In the genomic region with DNA sequence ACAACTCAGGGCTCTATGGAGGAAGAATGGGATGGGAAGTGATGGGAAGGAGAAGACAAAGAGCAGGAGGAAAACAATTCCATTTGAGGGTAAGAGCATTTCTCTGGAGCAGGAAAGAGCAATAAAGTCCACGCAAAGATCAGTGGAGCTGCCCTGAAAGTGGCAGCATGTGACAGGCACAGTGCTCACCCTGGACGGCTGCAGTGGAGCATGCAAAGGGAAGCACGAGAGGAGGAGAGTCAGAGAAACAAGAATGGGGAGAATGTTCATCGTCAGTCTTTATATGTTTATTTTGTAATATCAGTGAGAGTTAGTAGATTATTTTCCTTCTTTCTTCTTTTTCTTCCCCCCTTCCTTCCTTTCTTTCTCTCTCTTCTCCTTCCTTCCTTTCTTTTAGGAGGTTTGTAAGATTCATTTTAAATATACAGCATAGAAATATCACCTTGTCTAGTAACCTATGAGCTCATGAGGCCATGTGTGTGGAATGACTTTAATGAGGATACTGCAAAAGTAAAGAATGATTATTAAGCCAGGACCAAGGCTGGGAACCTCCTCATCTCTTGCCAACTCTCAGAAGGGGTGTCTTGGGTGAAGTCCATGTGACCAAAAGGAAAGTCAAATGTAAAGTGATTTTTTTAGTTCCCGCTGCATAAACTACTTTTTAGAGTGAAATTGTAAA, we compare ENCODE assay signal across 12 cellular contexts.
A peak's percentile ranks its signal among the peaks of the same experiment; 100 is the strongest.
DNase-seq lines count a peak whose midpoint lies in the region; ATAC-seq and TF ChIP-seq lines count a peak whose summit lies in the region.
"Had no signal": no experiment of that assay in that cellular context is flagged by ENCODE, and none has a peak within 500 bp of the region (broad histone marks: within the 10 kb centered on the region; RNA-seq: fewer than 3 reads in every experiment).

No MANE protein-coding gene starts in this region.

- DNase-seq in BJ (ENCODE audit: low read depth) (peak; percentile 11), PC-9 (no peak), fibroblast of lung (ENCODE audit: low read depth in 2 of 2) (peak; percentile 41 to 63), osteocyte (ENCODE audit: extremely low spot score, unreplicated experiment) (no peak), left lobe of liver (ENCODE audit: low spot score) (no peak), midbrain (lab: John Stamatoyannopoulos, UW) (no peak)
- DNase-seq in activated naive CD4-positive, alpha-beta T cell treated with anti-CD3 and anti-CD28 coated beads, Interleukin-2, amount 50 U/mL, for 72 hours (ENCODE audit: low spot score in 2 of 2): no peak
- no peak for DNase-seq in effector CD8-positive, alpha-beta T cell (lab: John Stamatoyannopoulos, UW)
- DNase-seq: NCI-H1092 treated with DMSO at 0.1 percent for 48 hours, SHP77 treated with DMSO at 0.1 percent for 48 hours, spleen had no signal

- ATAC-seq in activated naive CD4-positive, alpha-beta T cell treated with anti-CD3 and anti-CD28 coated beads, Interleukin-2, amount 50 U/mL, for 72 hours: no peak
- no peak for ATAC-seq in left lobe of liver

- H3K27ac ChIP-seq in PC-9 (peak overlapping the region; percentile 75), fibroblast of lung (ENCODE audit: insufficient read depth, low read length) (peak overlapping the region; percentile 80)
- H3K27ac ChIP-seq: BLaER1 treated with 17β-estradiol and CSF1 and Interleukin-3, amounts not matched to agents 10 nM and 100 nM; spleen had no signal

- H3K9me3 ChIP-seq in PC-9 (ENCODE audit: insufficient read depth, low read depth): peaks cover 37% of the 10 kb centered on the region
- no peaks in the 10 kb centered on the region for H3K9me3 ChIP-seq in fibroblast of lung (ENCODE audit: control insufficient read depth, insufficient read depth, low read depth, low read length)

- peak overlapping the region; percentile 38 for H3K9ac ChIP-seq in fibroblast of lung (ENCODE audit: insufficient read depth, low read length)
- H3K9ac ChIP-seq: BLaER1 treated with 17β-estradiol and CSF1 and Interleukin-3, amounts not matched to agents 10 nM and 100 nM had no signal

- intact Hi-C loops in PC-9 (cut with micrococcal nuclease; ENCODE audit: unreplicated experiment): no loop called here

- H2AFZ ChIP-seq in PC-9 (no peak overlapping the region), fibroblast of lung (ENCODE audit: low read length) (peak overlapping the region; percentile 56)

- POLR2A ChIA-PET in BJ (lab: Charles Lee) (interaction anchor here (0.6 kb wide), 1 partner anchor 30 kb away, joined by 4 read pairs; no protein-coding TSS in a partner anchor), PC-9 (lab: Charles Lee; ENCODE audit: unreplicated experiment) (no interaction called here)

- H3K9me2 ChIP-seq in PC-9 (ENCODE audit: insufficient read depth): no peaks in the 10 kb centered on the region; the same call in 1 of the 2 replicates

- H3K27ac Mint-ChIP-seq in osteocyte (ENCODE audit: unreplicated experiment): peak overlapping the region; percentile 92
- no peak overlapping the region for H3K27ac Mint-ChIP-seq in activated naive CD4-positive, alpha-beta T cell treated with anti-CD3 and anti-CD28 coated beads, Interleukin-2, amount 50 U/mL, for 72 hours

- H3K79me2 ChIP-seq in PC-9 (ENCODE audit: low read depth) (no peaks in the 10 kb centered on the region), fibroblast of lung (ENCODE audit: control insufficient read depth, insufficient read depth, low read length) (no peaks in the 10 kb centered on the region)

- H3K27me3 ChIP-seq in BJ (ENCODE audit: control insufficient read depth, insufficient read depth, low read length) (no peaks in the 10 kb centered on the region), PC-9 (ENCODE audit: insufficient read depth, low read depth) (no peaks in the 10 kb centered on the region), fibroblast of lung (ENCODE audit: control insufficient read depth, insufficient read depth, low read length) (no peaks in the 10 kb centered on the region)
- H3K27me3 ChIP-seq: BLaER1 treated with 17β-estradiol and CSF1 and Interleukin-3, amounts not matched to agents 10 nM and 100 nM; spleen had no signal

- peaks cover 6% of the 10 kb centered on the region for H3K9me3 Mint-ChIP-seq in osteocyte (ENCODE audit: unreplicated experiment)
- peaks cover 10 to 14% of the 10 kb centered on the region in 2 donors for H3K9me3 Mint-ChIP-seq in activated naive CD4-positive, alpha-beta T cell treated with anti-CD3 and anti-CD28 coated beads, Interleukin-2, amount 50 U/mL, for 72 hours

- peaks cover 19% of the 10 kb centered on the region for H3F3A ChIP-seq in PC-9 (ENCODE audit: insufficient read depth, low read depth)

- H3K36me3 ChIP-seq in BJ (ENCODE audit: control insufficient read depth, insufficient read depth, low read length) (no peaks in the 10 kb centered on the region), PC-9 (ENCODE audit: low read depth) (no peaks in the 10 kb centered on the region), fibroblast of lung (ENCODE audit: control insufficient read depth, insufficient read depth, low read length) (no peaks in the 10 kb centered on the region)
- H3K36me3 ChIP-seq: BLaER1 treated with 17β-estradiol and CSF1 and Interleukin-3, amounts not matched to agents 10 nM and 100 nM; spleen had no signal

- no peaks in the 10 kb centered on the region for H4K20me1 ChIP-seq in PC-9 (ENCODE audit: insufficient read depth)
- no peaks in the 10 kb centered on the region for H4K20me1 ChIP-seq in fibroblast of lung (ENCODE audit: control insufficient read depth, extremely low read depth, insufficient read depth, low read length)
- H4K20me1 ChIP-seq: BLaER1 treated with 17β-estradiol and CSF1 and Interleukin-3, amounts not matched to agents 10 nM and 100 nM had no signal

- H3K4me2 ChIP-seq in PC-9: peak overlapping the region; percentile 27; the same call in 1 of the 2 replicates
- peak overlapping the region; percentile 61 for H3K4me2 ChIP-seq in fibroblast of lung (ENCODE audit: extremely low read depth, insufficient read depth, low read length)
- H3K4me2 ChIP-seq: BLaER1 treated with 17β-estradiol and CSF1 and Interleukin-3, amounts not matched to agents 10 nM and 100 nM had no signal

- no peaks in the 10 kb centered on the region for H3K27me3 Mint-ChIP-seq in osteocyte (ENCODE audit: unreplicated experiment)

- H3K4me1 ChIP-seq in PC-9 (replicated peaks; ENCODE audit: insufficient read depth) (peaks cover 24% of the 10 kb centered on the region), fibroblast of lung (ENCODE audit: control insufficient read depth, extremely low read depth, insufficient read depth, low read length) (peaks cover 18% of the 10 kb centered on the region)
- H3K4me1 ChIP-seq: BLaER1 treated with 17β-estradiol and CSF1 and Interleukin-3, amounts not matched to agents 10 nM and 100 nM; spleen had no signal

- BruUV-seq in PC-9 (replicated peaks; lab: Mats Ljungman, UMichigan): no TSS peak

- H3K36me3 Mint-ChIP-seq in osteocyte (ENCODE audit: unreplicated experiment): peaks cover 3% of the 10 kb centered on the region
- no peaks in the 10 kb centered on the region for H3K36me3 Mint-ChIP-seq in activated naive CD4-positive, alpha-beta T cell treated with anti-CD3 and anti-CD28 coated beads, Interleukin-2, amount 50 U/mL, for 72 hours

- H3K4me1 Mint-ChIP-seq in osteocyte (ENCODE audit: unreplicated experiment): peaks cover 42% of the 10 kb centered on the region

- TF ChIP-seq CTCF in BJ (IDR thresholded peaks at IDR 0.05; ENCODE audit: insufficient read depth, low read depth, low read length) (no peak), PC-9 (conservative IDR thresholded peaks at IDR 0.05) (no peak), fibroblast of lung (conservative IDR thresholded peaks at IDR 0.05 in 1 of 2, IDR thresholded peaks at IDR 0.05 in 1 of 2; ENCODE audit: low read depth in 1 of 2, low read length in 2 of 2) (no peak), osteocyte (IDR thresholded peaks at IDR 0.05) (no peak)

- peak overlapping the region; percentile 27 for H3K4me3 Mint-ChIP-seq in osteocyte (ENCODE audit: unreplicated experiment)

- no peak overlapping the region; the same call in 1 of the 2 replicates for H3K4me3 ChIP-seq in BJ (ENCODE audit: low read depth, low read length)
- H3K4me3 ChIP-seq in PC-9: no peak overlapping the region
- peak overlapping the region in 2 of 4 experiments; percentile 6 to 14 for H3K4me3 ChIP-seq in fibroblast of lung (replicated peaks in 1 of 4; ENCODE audit: control extremely low read depth in 1 of 4, insufficient read depth in 1 of 4, low read depth in 3 of 4, low read length in 4 of 4)
- H3K4me3 ChIP-seq: BLaER1 treated with 17β-estradiol and CSF1 and Interleukin-3, amounts not matched to agents 10 nM and 100 nM; spleen had no signal

- CTCF ChIA-PET in BJ (lab: Yijun Ruan, JAX): interaction anchor here (0.6 to 2.1 kb wide), 3 partner anchors 15 to 601 kb away, joined by 3 to 8 read pairs (median 3); no protein-coding TSS in a partner anchor
- CTCF ChIA-PET in PC-9 (lab: Charles Lee): no interaction called here

Comparison
In these comparisons a context has a peak if more than half of its experiments do, and no peak if none do; other contexts are left out.
1. DNase-seq: peak in BJ (single experiment) and fibroblast of lung (2 of 2); none in PC-9 (0 of 2), osteocyte (single experiment), activated naive CD4-positive, alpha-beta T cell treated with anti-CD3 and anti-CD28 coated beads, Interleukin-2, amount 50 U/mL, for 72 hours (0 of 2), left lobe of liver (single experiment), midbrain (single experiment) and effector CD8-positive, alpha-beta T cell (single experiment).